In the genomic region with DNA sequence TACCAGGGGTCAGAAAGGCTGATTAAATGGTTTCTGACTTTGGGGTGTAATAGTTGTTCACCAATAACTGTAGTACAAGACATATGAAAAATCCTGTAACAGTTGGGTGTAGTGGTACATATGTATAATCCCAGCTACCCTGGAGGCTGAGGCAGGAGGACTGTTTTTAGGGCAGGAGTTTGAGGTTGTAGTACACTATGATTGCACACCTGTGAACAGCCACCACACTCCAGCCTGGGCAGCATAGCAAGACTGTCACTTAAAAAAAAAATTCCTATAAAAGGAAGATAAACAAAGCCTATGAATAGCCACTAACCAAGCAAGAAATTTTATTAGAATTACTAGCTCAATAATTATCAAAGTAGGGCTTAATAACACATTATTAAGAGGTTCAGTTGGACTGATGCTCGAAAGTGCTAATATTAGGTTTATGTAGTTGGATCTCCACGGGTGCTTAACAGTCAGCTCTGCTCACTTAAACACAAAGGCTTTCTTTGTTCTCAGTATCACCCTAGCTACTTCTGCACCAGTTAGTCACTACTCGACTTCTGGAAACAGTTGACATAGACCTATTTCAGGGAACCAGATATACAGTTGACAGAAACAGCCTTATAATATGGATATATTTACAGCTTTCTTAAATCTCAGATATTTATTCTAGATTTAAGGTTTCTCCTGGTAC, we compare ENCODE assay signal across 20 cellular contexts.
DNase-seq lines count a peak whose midpoint lies in the region; ATAC-seq and TF ChIP-seq lines count a peak whose summit lies in the region.
"Had no signal": no experiment of that assay in that cellular context is flagged by ENCODE, and none has a peak within 500 bp of the region (broad histone marks: within the 10 kb centered on the region; RNA-seq: fewer than 3 reads in every experiment).

No MANE protein-coding gene starts in this region.

- H3K27ac ChIP-seq in heart right ventricle = peak overlapping the region in 7 of 10 donors; percentile 5 to 62 (median 37)
- no peak overlapping the region for H3K27ac ChIP-seq in naive thymus-derived CD4-positive, alpha-beta T cell (ENCODE audit: low read depth, low read length)
- H3K27ac ChIP-seq: cardiac muscle cell, PC-9, uterus had no signal

- CTCF ChIA-PET in naive thymus-derived CD4-positive, alpha-beta T cell (lab: Charles Lee) = no interaction called here

- H3K4me1 Mint-ChIP-seq in naive thymus-derived CD4-positive, alpha-beta T cell = no peaks in the 10 kb centered on the region
- H3K4me1 Mint-ChIP-seq: activated B cell treated with CpG ODN at 0.5 μM for 24 hours, IgD-negative memory B cell, memory B cell had no signal

- peak; percentile 5 for DNase-seq in HT-29 (ENCODE audit: low spot score)
- peak; percentile 10 for DNase-seq in OCI-M1 (lab: John Stamatoyannopoulos, UW)
- DNase-seq in heart right ventricle = no peak
- peak; percentile 33 for DNase-seq in pons (ENCODE audit: low spot score)
- no peak for DNase-seq in activated CD8-positive, alpha-beta memory T cell treated with anti-CD3 and anti-CD28 coated beads, Interleukin-2, amount 50 U/mL, for 4 hours
- no peak for DNase-seq in naive thymus-derived CD4-positive, alpha-beta T cell
- DNase-seq: activated B cell treated with CpG ODN at 0.5 μM for 24 hours; activated gamma-delta T cell treated with Interleukin-2 at 50 U/mL for 16 hours; C1 segment of cervical spinal cord; DND-41; effector CD4-positive, alpha-beta T cell; NCI-H226; small intestine; stimulated activated naive CD4-positive, alpha-beta T cell; uterus had no signal

- ATAC-seq in heart right ventricle (peak; percentile 53 to 98 (median 89)), GM21423 (IDR thresholded peaks at IDR 0.05; ENCODE audit: unreplicated experiment) (no peak)
- no peak for ATAC-seq in naive thymus-derived CD4-positive, alpha-beta T cell

- no peak overlapping the region for H3K4me3 Mint-ChIP-seq in naive thymus-derived CD4-positive, alpha-beta T cell
- H3K4me3 Mint-ChIP-seq: activated B cell treated with CpG ODN at 0.5 μM for 24 hours, IgD-negative memory B cell, memory B cell had no signal

- peaks cover 0 to 19% (median 6%) of the 10 kb centered on the region in 11 donors for H3K9me3 Mint-ChIP-seq in naive thymus-derived CD4-positive, alpha-beta T cell

- no peak for TF ChIP-seq CTCF in heart right ventricle (IDR thresholded peaks at IDR 0.05)

- POLR2A ChIA-PET in naive thymus-derived CD4-positive, alpha-beta T cell (lab: Charles Lee) = interaction anchor here (0.7 kb wide), 1 partner anchor 8 kb away, joined by 3 read pairs; no protein-coding TSS in a partner anchor

- H3K4me1 ChIP-seq in heart right ventricle = peaks cover 0 to 36% (median 15%) of the 10 kb centered on the region in 9 donors
- no peaks in the 10 kb centered on the region for H3K4me1 ChIP-seq in naive thymus-derived CD4-positive, alpha-beta T cell (ENCODE audit: control insufficient read depth in 2 of 2, insufficient read depth in 2 of 2, low read length in 2 of 2)
- H3K4me1 ChIP-seq: uterus had no signal

- no peaks in the 10 kb centered on the region for H3K36me3 ChIP-seq in heart right ventricle
- H3K36me3 ChIP-seq in naive thymus-derived CD4-positive, alpha-beta T cell (ENCODE audit: control insufficient read depth in 2 of 3, insufficient read depth in 3 of 3, low read length in 3 of 3) = no peaks in the 10 kb centered on the region
- H3K36me3 ChIP-seq: cardiac muscle cell, uterus had no signal

- no peak overlapping the region for H3K27ac Mint-ChIP-seq in naive thymus-derived CD4-positive, alpha-beta T cell
- H3K27ac Mint-ChIP-seq: activated B cell treated with CpG ODN at 0.5 μM for 24 hours, IgD-negative memory B cell, memory B cell had no signal

- peaks cover 4 to 12% (median 7%) of the 10 kb centered on the region in 5 donors for H3K36me3 Mint-ChIP-seq in naive thymus-derived CD4-positive, alpha-beta T cell

- H3K27me3 Mint-ChIP-seq in naive thymus-derived CD4-positive, alpha-beta T cell = peaks cover 0 to 8% (median under 1%) of the 10 kb centered on the region in 5 donors

- H3K4me3 ChIP-seq in heart right ventricle = no peak overlapping the region
- H3K4me3 ChIP-seq in naive thymus-derived CD4-positive, alpha-beta T cell (ENCODE audit: low read length) = no peak overlapping the region
- H3K4me3 ChIP-seq: cardiac muscle cell, PC-9, uterus had no signal

- WGBS in heart right ventricle, 2 donors = 29 to 32% methylated on average over 3 of the region's 3 CpGs

- peaks cover 0 to 15% (median 0%) of the 10 kb centered on the region in 11 donors for H3K9me3 ChIP-seq in heart right ventricle
- H3K9me3 ChIP-seq in naive thymus-derived CD4-positive, alpha-beta T cell (ENCODE audit: control insufficient read depth in 2 of 3, low read length in 3 of 3) = no peaks in the 10 kb centered on the region
- H3K9me3 ChIP-seq: uterus had no signal

- intact Hi-C loops in heart right ventricle (cut with DNase I) = no loop called here
- intact Hi-C loops in naive thymus-derived CD4-positive, alpha-beta T cell (cut with micrococcal nuclease) = no loop called here

- H3K27me3 ChIP-seq in heart right ventricle = no peaks in the 10 kb centered on the region
- no peaks in the 10 kb centered on the region for H3K27me3 ChIP-seq in naive thymus-derived CD4-positive, alpha-beta T cell (ENCODE audit: control insufficient read depth in 2 of 2, insufficient read depth in 2 of 2, low read length in 2 of 2)
- H3K27me3 ChIP-seq: cardiac muscle cell, uterus had no signal

Comparison
In these comparisons a context has a peak if more than half of its experiments do, and no peak if none do; other contexts are left out.
1. DNase-seq: peak in HT-29 (single experiment), OCI-M1 (single experiment) and pons (single experiment); none in heart right ventricle (0 of 2), activated CD8-positive, alpha-beta memory T cell treated with anti-CD3 and anti-CD28 coated beads, Interleukin-2, amount 50 U/mL, for 4 hours (single experiment) and naive thymus-derived CD4-positive, alpha-beta T cell (0 of 9).
2. ATAC-seq: peak in heart right ventricle (8 of 8); none in naive thymus-derived CD4-positive, alpha-beta T cell (single experiment) and GM21423 (single experiment).